ENCODE assay signal across 15 cellular contexts in genomic region chr9:93829271-93830223, GRCh38.
"Had no signal": no experiment of that assay in that cellular context is flagged by ENCODE, and none has a peak within 500 bp of the region (broad histone marks: within the 10 kb centered on the region; RNA-seq: fewer than 3 reads in every experiment).

No MANE protein-coding gene starts in this region.

- H3K4me3 ChIP-seq: ascending aorta, gastroesophageal sphincter, lung, upper lobe of right lung had no signal

- DNase-seq: activated CD4-positive, alpha-beta memory T cell treated with anti-CD3 and anti-CD28 coated beads for 36 hours; activated CD4-positive, CD25-positive, alpha-beta regulatory T cell treated with anti-CD3 and anti-CD28 coated beads, Interleukin-2, amount 50 U/mL, for 72 hours; activated naive CD4-positive, alpha-beta T cell; activated naive CD8-positive, alpha-beta T cell treated with anti-CD3 and anti-CD28 coated beads, Interleukin-2, amount 50 U/mL, for 24 hours; activated T-cell treated with anti-CD3 and anti-CD28 coated beads, Interleukin-2, amount 50 U/mL, for 72 hours; natural killer cell; occipital lobe; stimulated activated CD4-positive, alpha-beta T cell treated with anti-CD3 and anti-CD28 coated beads, Interleukin-12 subunit alpha, Interleukin-12 subunit beta, amount 100 ng/mL, for 4 hours; stimulated activated CD4-positive, alpha-beta T cell treated with anti-CD3 and anti-CD28 coated beads, Interleukin-2, amount 100 ng/mL, for 48 hours; stimulated activated naive CD4-positive, alpha-beta T cell treated with Interleukin-2 at 50 U/mL for 16 hours; T-helper 9 cell had no signal

- H3K4me1 ChIP-seq: ascending aorta, upper lobe of right lung had no signal

- H3K27me3 ChIP-seq: ascending aorta had no signal

- H3K36me3 ChIP-seq: ascending aorta, gastroesophageal sphincter, upper lobe of right lung had no signal

- ATAC-seq: activated naive CD8-positive, alpha-beta T cell treated with anti-CD3 and anti-CD28 coated beads, Interleukin-2, amount 50 U/mL, for 24 hours; activated T-cell treated with anti-CD3 and anti-CD28 coated beads, Interleukin-2, amount 50 U/mL, for 72 hours; gastroesophageal sphincter; natural killer cell; upper lobe of right lung had no signal

- H3K27ac ChIP-seq: upper lobe of right lung had no signal

- H3K9me3 ChIP-seq: upper lobe of right lung had no signal
